Comparison of ENCODE assay signal across 25 cellular contexts in the genomic region with DNA sequence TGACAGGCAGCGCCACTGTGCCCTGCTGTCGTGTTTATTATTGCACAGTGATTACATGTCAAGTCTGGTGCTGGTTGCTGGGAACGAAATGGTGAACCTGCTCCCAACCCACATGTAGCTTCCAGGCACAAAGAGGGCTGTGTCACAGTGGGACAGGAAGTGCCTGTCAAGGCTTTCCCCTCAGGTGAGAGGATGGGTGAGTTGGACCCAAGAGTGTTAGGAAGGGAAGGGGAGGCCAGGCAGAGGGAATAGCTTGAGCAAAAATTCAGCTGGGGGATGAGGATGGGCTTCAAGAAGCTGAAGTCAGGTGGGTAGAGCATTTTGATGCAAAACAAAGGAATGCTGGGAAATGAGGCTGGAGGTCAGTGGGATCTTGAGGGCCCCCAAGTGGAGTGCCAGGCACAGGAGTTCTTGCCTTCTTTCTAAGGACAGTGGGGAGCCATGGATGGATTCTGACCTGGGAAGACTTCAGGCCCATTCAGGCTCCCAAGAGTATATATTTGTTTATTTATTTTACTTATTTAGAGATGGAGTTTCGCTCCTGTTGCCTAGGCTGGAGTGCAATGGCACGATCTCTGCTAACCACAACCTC. TPM values are rescaled to one million over a fixed set of nuclear protein-coding genes. Genes with fewer than 3 reads are reported as not detected.
DNase-seq lines count a peak whose midpoint lies in the region; ATAC-seq and TF ChIP-seq lines count a peak whose summit lies in the region.
"Had no signal": no experiment of that assay in that cellular context is flagged by ENCODE, and none has a peak within 500 bp of the region (broad histone marks: within the 10 kb centered on the region; RNA-seq: fewer than 3 reads in every experiment).

No MANE protein-coding gene starts in this region.

- no peak overlapping the region for H3K56ac ChIP-seq in IMR-90 (ENCODE audit: extremely low read depth, insufficient read depth, low read length)

- in situ Hi-C loops in IMR-90 (cut with MboI; ENCODE audit: low sequenced_read_pairs), result no loop called here

- H3K9ac ChIP-seq in IMR-90 (ENCODE audit: low read depth, low read length), result no peak overlapping the region

- no peak overlapping the region for H3K4me3 ChIP-seq in IMR-90 (ENCODE audit: insufficient read depth, low read depth, low read length)
- H3K4me3 ChIP-seq: ascending aorta, colonic mucosa, Peyer's patch, SK-N-MC, thyroid gland had no signal

- H4K8ac ChIP-seq in IMR-90 (ENCODE audit: low read depth in 2 of 2, low read length in 2 of 2), result no peak overlapping the region

- peaks cover 9 to 43% of the 10 kb centered on the region in 2 experiments for H3K79me1 ChIP-seq in IMR-90 (ENCODE audit: low read depth in 1 of 2, low read length in 2 of 2)

- no peak overlapping the region for H3K23ac ChIP-seq in IMR-90 (ENCODE audit: low read depth, low read length)

- H3K27me3 Mint-ChIP-seq in activated CD4-positive, alpha-beta memory T cell treated with anti-CD3 and anti-CD28 coated beads for 36 hours, result peaks cover 12% of the 10 kb centered on the region
- peaks cover 15% of the 10 kb centered on the region for H3K27me3 Mint-ChIP-seq in activated CD4-positive, alpha-beta memory T cell treated with anti-CD3 and anti-CD28 coated beads, Interleukin-2, amount 10 ng/mL, durations not matched to agents 7 days and 5 days

- H2AK5ac ChIP-seq in IMR-90 (ENCODE audit: low read depth, low read length), result no peak overlapping the region

- H3K27ac ChIP-seq in IMR-90 (ENCODE audit: insufficient read depth, low read length), result no peak overlapping the region
- H3K27ac ChIP-seq: ascending aorta, C4-2B, colonic mucosa, epithelial cell of prostate, foreskin keratinocyte, Peyer's patch, SK-N-MC, thyroid gland had no signal

- no peaks in the 10 kb centered on the region for H3K4me1 ChIP-seq in IMR-90 (ENCODE audit: control insufficient read depth, insufficient read depth, low read length)
- H3K4me1 ChIP-seq: ascending aorta had no signal

- 80% methylated on average over 2 of the region's 5 CpGs; no CpG with 5 or more reads in 1 of the 2 experiments for WGBS in IMR-90 (ENCODE audit: extremely low coverage in 2 of 2, insufficient read length in 1 of 2), 2 experiments

- no TSS peak for BruUV-seq in IMR-90 (replicated peaks; lab: Mats Ljungman, UMichigan)

- H3K4me1 Mint-ChIP-seq in activated CD4-positive, alpha-beta memory T cell treated with anti-CD3 and anti-CD28 coated beads for 36 hours (ENCODE audit: low read depth), result peaks cover 15% of the 10 kb centered on the region
- H3K4me1 Mint-ChIP-seq in activated CD4-positive, alpha-beta memory T cell treated with anti-CD3 and anti-CD28 coated beads, Interleukin-2, amount 10 ng/mL, durations not matched to agents 7 days and 5 days, result peaks cover 17% of the 10 kb centered on the region
- H3K4me1 Mint-ChIP-seq in stimulated activated effector memory CD8-positive, alpha-beta T cell treated with anti-CD3 and anti-CD28 coated beads, Interleukin-12 subunit alpha, Interleukin-12 subunit beta, amount 100 ng/mL, for 72 hours, result peaks cover 34% of the 10 kb centered on the region

- POLR2A ChIA-PET in activated CD4-positive, alpha-beta memory T cell treated with anti-CD3 and anti-CD28 coated beads for 36 hours (lab: Charles Lee), result no interaction called here
- POLR2A ChIA-PET in activated CD4-positive, alpha-beta memory T cell treated with anti-CD3 and anti-CD28 coated beads, Interleukin-2, amount 10 ng/mL, durations not matched to agents 7 days and 5 days (lab: Charles Lee), result no interaction called here
- POLR2A ChIA-PET in IMR-90 (lab: Charles Lee; ENCODE audit: unreplicated experiment), result no interaction called here

- H4K20me1 ChIP-seq in IMR-90 (ENCODE audit: insufficient read depth, low read length), result peaks cover 76% of the 10 kb centered on the region

- H3K36me3 ChIP-seq in IMR-90 (ENCODE audit: control insufficient read depth, insufficient read depth, low read length), result peaks cover 46% of the 10 kb centered on the region

- no peaks in the 10 kb centered on the region for H3K9me3 Mint-ChIP-seq in activated CD4-positive, alpha-beta memory T cell treated with anti-CD3 and anti-CD28 coated beads for 36 hours
- no peaks in the 10 kb centered on the region for H3K9me3 Mint-ChIP-seq in activated CD4-positive, alpha-beta memory T cell treated with anti-CD3 and anti-CD28 coated beads, Interleukin-2, amount 10 ng/mL, durations not matched to agents 7 days and 5 days
- H3K9me3 Mint-ChIP-seq in stimulated activated effector memory CD8-positive, alpha-beta T cell treated with anti-CD3 and anti-CD28 coated beads, Interleukin-12 subunit alpha, Interleukin-12 subunit beta, amount 100 ng/mL, for 72 hours, result no peaks in the 10 kb centered on the region

- H3K4me3 Mint-ChIP-seq in activated CD4-positive, alpha-beta memory T cell treated with anti-CD3 and anti-CD28 coated beads for 36 hours, result no peak overlapping the region
- H3K4me3 Mint-ChIP-seq in activated CD4-positive, alpha-beta memory T cell treated with anti-CD3 and anti-CD28 coated beads, Interleukin-2, amount 10 ng/mL, durations not matched to agents 7 days and 5 days, result no peak overlapping the region
- H3K4me3 Mint-ChIP-seq in stimulated activated effector memory CD8-positive, alpha-beta T cell treated with anti-CD3 and anti-CD28 coated beads, Interleukin-12 subunit alpha, Interleukin-12 subunit beta, amount 100 ng/mL, for 72 hours, result no peak overlapping the region

- H3K14ac ChIP-seq in IMR-90 (replicated peaks; ENCODE audit: low read depth, low read length), result no peak overlapping the region

- ATAC-seq in IMR-90 (ENCODE audit: low read depth) (no peak), HG02973 (IDR thresholded peaks at IDR 0.05; ENCODE audit: unreplicated experiment) (no peak), GM21717 (IDR thresholded peaks at IDR 0.05; ENCODE audit: unreplicated experiment) (no peak), GM19452 (IDR thresholded peaks at IDR 0.05; ENCODE audit: unreplicated experiment) (no peak)
- no peak for ATAC-seq in stimulated activated effector memory CD8-positive, alpha-beta T cell treated with anti-CD3 and anti-CD28 coated beads, Interleukin-12 subunit alpha, Interleukin-12 subunit beta, amount 100 ng/mL, for 72 hours
- ATAC-seq: foreskin keratinocyte, left cardiac atrium had no signal

- H3K9me1 ChIP-seq in IMR-90 (ENCODE audit: insufficient read depth, low read length), result peaks cover 23% of the 10 kb centered on the region

- no peak overlapping the region for H3K4ac ChIP-seq in IMR-90 (ENCODE audit: low read depth, low read length)

- H2BK120ac ChIP-seq in IMR-90 (ENCODE audit: low read depth, low read length), result no peak overlapping the region

- no peak for DNase-seq in activated CD4-positive, alpha-beta memory T cell treated with anti-CD3 and anti-CD28 coated beads for 36 hours
- no peak for DNase-seq in activated CD4-positive, alpha-beta memory T cell treated with anti-CD3 and anti-CD28 coated beads, Interleukin-2, amount 10 ng/mL, durations not matched to agents 7 days and 5 days
- DNase-seq in IMR-90, result no peak
- DNase-seq in ecto neural progenitor cell (ENCODE audit: low spot score), result peak; percentile 37
- DNase-seq in stimulated activated effector memory CD8-positive, alpha-beta T cell treated with anti-CD3 and anti-CD28 coated beads, Interleukin-12 subunit alpha, Interleukin-12 subunit beta, amount 100 ng/mL, for 72 hours (ENCODE audit: low spot score in 2 of 2), result no peak
- DNase-seq: activated CD4-positive, alpha-beta T cell treated with anti-CD3 and anti-CD28 coated beads for 1 hour; activated CD8-positive, alpha-beta memory T cell treated with anti-CD3 and anti-CD28 coated beads, Interleukin-2, amount 50 U/mL, for 4 hours; activated effector memory CD4-positive, alpha-beta T cell treated with anti-CD3 and anti-CD28 coated beads, Interleukin-2, amount 50 U/mL, for 16 hours; colonic mucosa; foreskin keratinocyte; left cardiac atrium; midbrain; NCI-H1417 treated with DMSO at 0.1 percent for 48 hours; NCI-H2171 treated with DMSO at 0.1 percent for 48 hours; Peyer's patch; stimulated activated CD4-positive, alpha-beta T cell treated with anti-CD3 and anti-CD28 coated beads, Interleukin-12 subunit alpha, Interleukin-12 subunit beta, amount 100 ng/mL, for 4 hours; T-helper 9 cell; thyroid gland had no signal

- H2BK20ac ChIP-seq in IMR-90 (ENCODE audit: low read depth, low read length), result no peak overlapping the region

- peak overlapping the region; percentile 27 for H2AFZ ChIP-seq in IMR-90 (replicated peaks; ENCODE audit: low read length, poor library complexity)

- H3K36me3 Mint-ChIP-seq in activated CD4-positive, alpha-beta memory T cell treated with anti-CD3 and anti-CD28 coated beads for 36 hours, result peaks cover 29% of the 10 kb centered on the region
- H3K36me3 Mint-ChIP-seq in activated CD4-positive, alpha-beta memory T cell treated with anti-CD3 and anti-CD28 coated beads, Interleukin-2, amount 10 ng/mL, durations not matched to agents 7 days and 5 days (ENCODE audit: low read depth), result peaks cover 48% of the 10 kb centered on the region
- peaks cover 58% of the 10 kb centered on the region for H3K36me3 Mint-ChIP-seq in stimulated activated effector memory CD8-positive, alpha-beta T cell treated with anti-CD3 and anti-CD28 coated beads, Interleukin-12 subunit alpha, Interleukin-12 subunit beta, amount 100 ng/mL, for 72 hours

- H3K9me3 ChIP-seq in IMR-90 (ENCODE audit: control insufficient read depth, insufficient read depth, low read length), result no peaks in the 10 kb centered on the region
- H3K9me3 ChIP-seq: ascending aorta, colonic mucosa, thyroid gland had no signal

- no peak for TF ChIP-seq CTCF in IMR-90 (conservative IDR thresholded peaks at IDR 0.05; ENCODE audit: low read depth, low read length)

- H3K4me2 ChIP-seq in IMR-90 (ENCODE audit: low read depth, low read length), result no peak overlapping the region

- no peak overlapping the region for H2BK5ac ChIP-seq in IMR-90 (ENCODE audit: low read depth, low read length, poor library complexity, severe bottlenecking)

- H2BK15ac ChIP-seq in IMR-90 (ENCODE audit: low read depth, low read length), result no peak overlapping the region

- H4K91ac ChIP-seq in IMR-90 (ENCODE audit: insufficient read depth, low read depth, low read length), result no peak overlapping the region

- dilution Hi-C loops in IMR-90 (cut with HindIII; ENCODE audit: low sequenced_read_pairs, unreplicated experiment), result no loop called here

- no peak for TF ChIP-seq RAD21 in IMR-90 (IDR thresholded peaks at IDR 0.05; ENCODE audit: low read length)

- peak overlapping the region; percentile 3 for H3K27ac Mint-ChIP-seq in activated CD4-positive, alpha-beta memory T cell treated with anti-CD3 and anti-CD28 coated beads for 36 hours
- H3K27ac Mint-ChIP-seq in activated CD4-positive, alpha-beta memory T cell treated with anti-CD3 and anti-CD28 coated beads, Interleukin-2, amount 10 ng/mL, durations not matched to agents 7 days and 5 days, result no peak overlapping the region
- peak overlapping the region; percentile 66 for H3K27ac Mint-ChIP-seq in stimulated activated effector memory CD8-positive, alpha-beta T cell treated with anti-CD3 and anti-CD28 coated beads, Interleukin-12 subunit alpha, Interleukin-12 subunit beta, amount 100 ng/mL, for 72 hours

- intact Hi-C loops in activated CD4-positive, alpha-beta memory T cell treated with anti-CD3 and anti-CD28 coated beads for 36 hours (cut with micrococcal nuclease), result no loop called here
- intact Hi-C loops in IMR-90 (cut with micrococcal nuclease), result loop anchor here (10.0 kb wide), 1 partner anchor 288 kb away; a partner anchor contains a TSS

- no peak overlapping the region for H4K5ac ChIP-seq in IMR-90 (ENCODE audit: low read depth, low read length)

- H2AK9ac ChIP-seq in IMR-90 (replicated peaks; ENCODE audit: low read depth, low read length, poor library complexity), result no peak overlapping the region

- H3K18ac ChIP-seq in IMR-90 (ENCODE audit: low read depth, low read length), result no peak overlapping the region

- CTCF ChIA-PET in activated CD4-positive, alpha-beta memory T cell treated with anti-CD3 and anti-CD28 coated beads for 36 hours (lab: Charles Lee), result interaction anchor here (1.0 to 1.9 kb wide), 3 partner anchors 25 to 112 kb away, joined by 3 to 8 read pairs (median 3); a partner anchor contains a TSS
- CTCF ChIA-PET in activated CD4-positive, alpha-beta memory T cell treated with anti-CD3 and anti-CD28 coated beads, Interleukin-2, amount 10 ng/mL, durations not matched to agents 7 days and 5 days (lab: Charles Lee), result interaction anchor here (0.8 to 1.0 kb wide), 2 partner anchors 9 to 111 kb away, joined by 3 read pairs; no protein-coding TSS in a partner anchor
- CTCF ChIA-PET in IMR-90 (lab: Yijun Ruan, JAX), result no interaction called here

- no peaks in the 10 kb centered on the region for H3K27me3 ChIP-seq in IMR-90 (ENCODE audit: control insufficient read depth, insufficient read depth, low read length)
- H3K27me3 ChIP-seq: ascending aorta, colonic mucosa, foreskin keratinocyte, Peyer's patch, thyroid gland had no signal

- 0 out of 2 replicates have a peak, but pooled peaks have one; percentile 18 for TF ChIP-seq POLR2A in IMR-90 (IDR thresholded peaks at IDR 0.05; ENCODE audit: low read depth, low read length)

RNA-seq across cellular contexts. Expression of a gene that starts 8.5 kb away (rescaled TPM):
- 10 to 100 TPM; 43.1 to 47.4 TPM for total RNA-seq in activated CD4-positive, alpha-beta memory T cell treated with anti-CD3 and anti-CD28 coated beads for 36 hours
- total RNA-seq in activated CD4-positive, alpha-beta memory T cell treated with anti-CD3 and anti-CD28 coated beads, Interleukin-2, amount 10 ng/mL, durations not matched to agents 7 days and 5 days, result 10 to 100 TPM; 24.0 to 26.4 TPM
- total RNA-seq in IMR-90 (2012; rRNA removed), result 18.6 and 19.9 TPM in 2 replicates
- 51.8 and 63.3 TPM in 2 replicates for polyA plus RNA-seq in IMR-90 (2012; rRNA removed)
- polyA plus RNA-seq in IMR-90 (2012; cell fraction: cytosol; rRNA removed), result 65.6 and 65.8 TPM in 2 replicates
- 180 and 458 TPM in 2 replicates for polyA plus RNA-seq in IMR-90 (2012; cell fraction: nucleus; rRNA removed; ENCODE audit: low replicate concordance)

RNA-seq across cellular contexts. Expression of a gene that starts 25.1 kb away (rescaled TPM):
- total RNA-seq in activated CD4-positive, alpha-beta memory T cell treated with anti-CD3 and anti-CD28 coated beads for 36 hours, result 100 to 1,000 TPM; 171 to 173 TPM
- 100 to 1,000 TPM; 277 to 288 TPM for total RNA-seq in activated CD4-positive, alpha-beta memory T cell treated with anti-CD3 and anti-CD28 coated beads, Interleukin-2, amount 10 ng/mL, durations not matched to agents 7 days and 5 days
- total RNA-seq in IMR-90 (2012; rRNA removed), result 55.0 and 55.6 TPM in 2 replicates
- 74.2 and 74.6 TPM in 2 replicates for polyA plus RNA-seq in IMR-90 (2012; rRNA removed)
- polyA plus RNA-seq in IMR-90 (2012; cell fraction: cytosol; rRNA removed), result 26.6 and 50.4 TPM in 2 replicates
- polyA plus RNA-seq in IMR-90 (2012; cell fraction: nucleus; rRNA removed; ENCODE audit: low replicate concordance), result 194 and 239 TPM in 2 replicates

RNA-seq across cellular contexts. Expression of a gene that starts 38.6 kb away (rescaled TPM):
- 100 to 1,000 TPM; 355 to 357 TPM for total RNA-seq in activated CD4-positive, alpha-beta memory T cell treated with anti-CD3 and anti-CD28 coated beads for 36 hours
- 100 to 1,000 TPM; 301 to 324 TPM for total RNA-seq in activated CD4-positive, alpha-beta memory T cell treated with anti-CD3 and anti-CD28 coated beads, Interleukin-2, amount 10 ng/mL, durations not matched to agents 7 days and 5 days
- 95.3 and 120 TPM in 2 replicates for total RNA-seq in IMR-90 (2012; rRNA removed)
- 155 and 166 TPM in 2 replicates for polyA plus RNA-seq in IMR-90 (2012; rRNA removed)
- polyA plus RNA-seq in IMR-90 (2012; cell fraction: cytosol; rRNA removed), result 86.0 and 97.7 TPM in 2 replicates
- 521 and 599 TPM in 2 replicates for polyA plus RNA-seq in IMR-90 (2012; cell fraction: nucleus; rRNA removed; ENCODE audit: low replicate concordance)
